Comparison of ENCODE assay signal across 8 cellular contexts in genomic region chr1:24830680-24831272, GRCh38.
DNase-seq lines count a peak whose midpoint lies in the region; ATAC-seq and TF ChIP-seq lines count a peak whose summit lies in the region.

No MANE protein-coding gene starts in this region.

- H3K27me3 ChIP-seq in upper lobe of right lung = no peaks in the 10 kb centered on the region

- no peak overlapping the region for H3K4me3 ChIP-seq in cardiac fibroblast (replicated peaks in 1 of 2; ENCODE audit: low read depth in 2 of 2, low read length in 2 of 2)
- no peak overlapping the region for H3K4me3 ChIP-seq in upper lobe of right lung

- no peak overlapping the region for H3K27ac ChIP-seq in upper lobe of right lung

- no peaks in the 10 kb centered on the region for H3K9me3 ChIP-seq in upper lobe of right lung

- H3K36me3 ChIP-seq in upper lobe of right lung = peaks cover 4% of the 10 kb centered on the region

- H3K4me1 ChIP-seq in upper lobe of right lung = peaks cover 33% of the 10 kb centered on the region

- ATAC-seq in HG03439 (IDR thresholded peaks at IDR 0.05; ENCODE audit: unreplicated experiment) (peak; percentile 67), upper lobe of right lung (peak; percentile 82), GM18868 (IDR thresholded peaks at IDR 0.05; ENCODE audit: unreplicated experiment) (no peak), GM18873 (IDR thresholded peaks at IDR 0.05; ENCODE audit: low FRiP score, unreplicated experiment) (no peak)

- peak; percentile 35 for DNase-seq in COLO829 (ENCODE audit: low spot score)
- peak; percentile 62 for DNase-seq in NCI-H748 (lab: John Stamatoyannopoulos, UW; ENCODE audit: unreplicated experiment)
- DNase-seq in cardiac fibroblast (ENCODE audit: low read depth in 2 of 2) = peak; percentile 84 to 86
- DNase-seq in left kidney (ENCODE audit: low read depth, low spot score) = peak; percentile 76
- DNase-seq in upper lobe of right lung = no peak

- TF ChIP-seq CTCF in cardiac fibroblast (IDR thresholded peaks at IDR 0.05; ENCODE audit: low read depth, low read length) (peak; percentile 67), upper lobe of right lung (IDR thresholded peaks at IDR 0.05) (peak; percentile 82)

- intact Hi-C loops in upper lobe of right lung (cut with DNase I) = no loop called here

Comparison
In these comparisons a context has a peak if more than half of its experiments do, and no peak if none do; other contexts are left out.
1. ATAC-seq: peak in HG03439 (single experiment) and upper lobe of right lung (single experiment); none in GM18868 (single experiment) and GM18873 (single experiment).